In the genomic region with DNA sequence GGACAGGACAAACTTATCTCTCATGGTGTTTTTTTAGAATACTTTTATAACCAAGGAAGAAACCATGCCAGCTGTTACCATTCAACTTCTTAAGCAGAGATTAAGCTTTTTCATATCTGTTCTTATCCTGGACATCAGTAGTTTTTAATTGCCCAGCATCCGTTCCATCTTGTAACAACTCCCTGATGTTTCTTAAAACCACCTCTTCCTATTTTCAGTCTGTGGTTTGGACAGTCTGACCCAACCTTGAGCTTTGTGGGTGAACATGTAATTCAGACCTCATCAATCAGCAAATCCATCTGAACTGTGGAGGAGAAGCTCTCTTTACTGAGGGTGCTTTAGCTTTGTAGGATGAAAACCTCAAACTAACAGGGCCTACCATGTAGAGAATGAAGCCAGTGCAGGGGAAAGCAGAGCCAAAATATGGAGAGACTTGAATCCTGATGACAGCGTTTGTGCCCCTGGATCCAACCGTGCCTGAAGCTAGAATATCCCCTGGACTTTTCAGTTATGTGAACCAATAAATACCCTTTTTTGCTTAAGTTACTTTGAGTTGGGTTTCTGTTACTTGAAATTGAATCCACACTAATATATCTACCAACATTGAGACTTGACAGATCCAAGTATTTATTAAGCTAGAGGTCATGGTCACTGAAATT, we compare ENCODE assay signal across 13 cellular contexts.
"Had no signal": no experiment of that assay in that cellular context is flagged by ENCODE, and none has a peak within 500 bp of the region (broad histone marks: within the 10 kb centered on the region; RNA-seq: fewer than 3 reads in every experiment).

No MANE protein-coding gene starts in this region.

- H3K4me3 ChIP-seq: adrenal gland, gastroesophageal sphincter, left lung, psoas muscle, sigmoid colon had no signal

- H3K4me1 ChIP-seq: adrenal gland, gastroesophageal sphincter, sigmoid colon had no signal

- DNase-seq: activated CD4-positive, alpha-beta T cell treated with anti-CD3 and anti-CD28 coated beads, Interleukin-2, amount 50 U/mL, for 1 hour; activated naive CD4-positive, alpha-beta T cell treated with anti-CD3 and anti-CD28 coated beads, Interleukin-2, amount 10 ng/mL, durations not matched to agents 7 days and 5 days; adrenal gland; effector memory CD4-positive, alpha-beta T cell; left lung; nephron progenitor cell; psoas muscle; sigmoid colon; stimulated activated CD4-positive, alpha-beta T cell treated with anti-CD3 and anti-CD28 coated beads, Interleukin-12 subunit alpha, Interleukin-12 subunit beta, amount 100 ng/mL, for 4 hours; stimulated activated naive CD4-positive, alpha-beta T cell; T1000 had no signal

- H3K27me3 ChIP-seq: adrenal gland, gastroesophageal sphincter, left lung, sigmoid colon had no signal

- H3K27ac ChIP-seq: adrenal gland, epithelial cell of prostate, gastroesophageal sphincter, left lung, psoas muscle, sigmoid colon had no signal
